12 cellular contexts compared by ENCODE assay signal in genomic region chr3:170049146-170050000, GRCh38. TPM values are rescaled to one million over a fixed set of nuclear protein-coding genes. Genes with fewer than 3 reads are reported as not detected.
DNase-seq lines count a peak whose midpoint lies in the region; ATAC-seq and TF ChIP-seq lines count a peak whose summit lies in the region.
"Had no signal": no experiment of that assay in that cellular context is flagged by ENCODE, and none has a peak within 500 bp of the region (broad histone marks: within the 10 kb centered on the region; RNA-seq: fewer than 3 reads in every experiment).

No MANE protein-coding gene starts in this region.

- H3K27me3 ChIP-seq in MG63 (no peaks in the 10 kb centered on the region), neutrophil (no peaks in the 10 kb centered on the region), testis (no peaks in the 10 kb centered on the region)
- no peaks in the 10 kb centered on the region for H3K27me3 ChIP-seq in CD8-positive, alpha-beta memory T cell (ENCODE audit: insufficient read depth, low read length, poor library complexity, severe bottlenecking)

- no peak for ATAC-seq in T-cell (replicated peaks in 1 of 4)
- ATAC-seq: HCT116 had no signal

- POLR2A ChIA-PET in T-cell (lab: Charles Lee) = no interaction called here
- POLR2A ChIA-PET in CD8-positive, alpha-beta memory T cell (lab: Charles Lee) = interaction anchor here (0.6 kb wide), 1 partner anchor 12 kb away, joined by 7 read pairs; the partner anchor contains the start of gene GPR160

- no peaks in the 10 kb centered on the region for H3K9me3 ChIP-seq in MG63
- no peaks in the 10 kb centered on the region for H3K9me3 ChIP-seq in neutrophil
- no peaks in the 10 kb centered on the region for H3K9me3 ChIP-seq in CD8-positive, alpha-beta memory T cell (ENCODE audit: low read length)
- H3K9me3 ChIP-seq in testis = no peaks in the 10 kb centered on the region
- H3K9me3 ChIP-seq: Caco-2 had no signal

- no peak for TF ChIP-seq POLR2A in testis (IDR thresholded peaks at IDR 0.05)

- CTCF ChIA-PET in T-cell (lab: Charles Lee) = interaction anchor here in 1 of 2 donors (0.7 kb wide), 1 partner anchor 15 kb away, joined by 3 read pairs; no protein-coding TSS in a partner anchor
- CTCF ChIA-PET in CD8-positive, alpha-beta memory T cell (lab: Charles Lee) = no interaction called here

- peaks cover 27 to 28% of the 10 kb centered on the region in 2 experiments for H3K4me1 ChIP-seq in neutrophil (ENCODE audit: control insufficient read depth in 1 of 2, insufficient read depth in 1 of 2, low read depth in 1 of 2, low read length in 1 of 2)
- H3K4me1 ChIP-seq in CD8-positive, alpha-beta memory T cell (ENCODE audit: insufficient read depth, low read length) = peaks cover 13% of the 10 kb centered on the region
- H3K4me1 ChIP-seq in testis = no peaks in the 10 kb centered on the region

- DNase-seq in COLO668 (lab: John Stamatoyannopoulos, UW; ENCODE audit: unreplicated experiment) (peak; percentile 6), MG63 (peak; percentile 85), fibroblast of mammary gland (ENCODE audit: low read depth) (peak; percentile 42), T-cell (no peak), NOMO-1 treated with DMSO at 0.1 percent for 48 hours (lab: John Stamatoyannopoulos, UW; ENCODE audit: unreplicated experiment) (no peak), testis (no peak)
- DNase-seq in CD8-positive, alpha-beta memory T cell = no peak
- DNase-seq: Caco-2, NCI-H524 had no signal

- H3K9me3 Mint-ChIP-seq in T-cell = no peaks in the 10 kb centered on the region
- H3K9me3 Mint-ChIP-seq in CD8-positive, alpha-beta memory T cell = no peaks in the 10 kb centered on the region
- H3K9me3 Mint-ChIP-seq: activated T-helper 2 cell treated with anti-CD3 and anti-CD28 coated beads, Interferon-gamma antibody, Interleukin-2, Interleukin-4, amounts not matched to agents 10 μg/mL and 5 μg/mL and 100 μg/mL, durations not matched to agents 14 hours and 24 hours and 36 hours had no signal

- H3K4me3 ChIP-seq in MG63 = no peak overlapping the region
- no peak overlapping the region for H3K4me3 ChIP-seq in fibroblast of mammary gland (ENCODE audit: control insufficient read depth, low read depth, low read length)
- no peak overlapping the region for H3K4me3 ChIP-seq in neutrophil (ENCODE audit: low read depth in 1 of 2, low read length in 1 of 2)
- H3K4me3 ChIP-seq in CD8-positive, alpha-beta memory T cell (ENCODE audit: low read length) = no peak overlapping the region
- H3K4me3 ChIP-seq in testis = no peak overlapping the region

- H3K27ac Mint-ChIP-seq in T-cell = no peak overlapping the region
- no peak overlapping the region for H3K27ac Mint-ChIP-seq in CD8-positive, alpha-beta memory T cell
- H3K27ac Mint-ChIP-seq: activated T-helper 2 cell treated with anti-CD3 and anti-CD28 coated beads, Interferon-gamma antibody, Interleukin-2, Interleukin-4, amounts not matched to agents 10 μg/mL and 5 μg/mL and 100 μg/mL, durations not matched to agents 14 hours and 24 hours and 36 hours had no signal

- no peak overlapping the region for H3K4me3 Mint-ChIP-seq in T-cell
- H3K4me3 Mint-ChIP-seq in CD8-positive, alpha-beta memory T cell = no peak overlapping the region

- H3K36me3 ChIP-seq in MG63 (no peaks in the 10 kb centered on the region), neutrophil (peaks cover 6% of the 10 kb centered on the region), testis (ENCODE audit: low read depth, missing control alignments) (no peaks in the 10 kb centered on the region)
- no peaks in the 10 kb centered on the region for H3K36me3 ChIP-seq in CD8-positive, alpha-beta memory T cell (ENCODE audit: insufficient read depth, low read length)

- WGBS in testis, 2 donors = 83 to 84% methylated on average over 10 of the region's 10 CpGs

- H3K36me3 Mint-ChIP-seq in T-cell = peaks cover 6% of the 10 kb centered on the region
- H3K36me3 Mint-ChIP-seq in CD8-positive, alpha-beta memory T cell = peaks cover 0 to 8% (median 1%) of the 10 kb centered on the region in 3 donors

- intact Hi-C loops in testis (cut with DNase I; ENCODE audit: low total_unique reads) = no loop called here

- TF ChIP-seq CTCF in fibroblast of mammary gland (conservative IDR thresholded peaks at IDR 0.05; ENCODE audit: control insufficient read depth, insufficient read depth, low read depth, low read length) (no peak), neutrophil (IDR thresholded peaks at IDR 0.05) (no peak), testis (IDR thresholded peaks at IDR 0.05) (no peak)

- peaks cover 6 to 19% (median 16%) of the 10 kb centered on the region in 3 donors for H3K4me1 Mint-ChIP-seq in T-cell
- H3K4me1 Mint-ChIP-seq in CD8-positive, alpha-beta memory T cell = peaks cover 6 to 11% (median 10%) of the 10 kb centered on the region in 3 donors

- no peaks in the 10 kb centered on the region for H3K27me3 Mint-ChIP-seq in T-cell
- H3K27me3 Mint-ChIP-seq in CD8-positive, alpha-beta memory T cell = no peaks in the 10 kb centered on the region

- peak overlapping the region; percentile 33 for H3K27ac ChIP-seq in neutrophil
- H3K27ac ChIP-seq in CD8-positive, alpha-beta memory T cell (ENCODE audit: low read depth, low read length) = no peak overlapping the region
- H3K27ac ChIP-seq in testis = no peak overlapping the region

RNA-seq across cellular contexts. Expression of gene GPR160, which starts 11.6 kb away (rescaled TPM):
- total RNA-seq in MG63 (2014; rRNA removed; shearing (Covaris generic); ENCODE audit: low replicate concordance) = 1.3 and 4.3 TPM in 2 replicates
- total RNA-seq in T-cell (1 to 10 TPM; 4.3 to 8.4 (median 5.9) TPM), testis (1 to 10 TPM; 3.9 to 4.2 TPM)
- total RNA-seq in CD8-positive, alpha-beta memory T cell = 1 to 10 TPM; 2.9 TPM
- polyA plus RNA-seq in CD8-positive, alpha-beta memory T cell = 6.2 TPM
- 10.4 TPM for polyA plus RNA-seq in testis (ENCODE audit: insufficient read depth, low read depth, low replicate concordance)

Comparison
In these comparisons a context has a peak if more than half of its experiments do, and no peak if none do; other contexts are left out.
1. DNase-seq: peak in COLO668 (single experiment), MG63 (single experiment) and fibroblast of mammary gland (single experiment); none in T-cell (0 of 34), CD8-positive, alpha-beta memory T cell (0 of 5), NOMO-1 treated with DMSO at 0.1 percent for 48 hours (single experiment) and testis (single experiment).